ENCODE assay signal across 17 cellular contexts in the genomic region with DNA sequence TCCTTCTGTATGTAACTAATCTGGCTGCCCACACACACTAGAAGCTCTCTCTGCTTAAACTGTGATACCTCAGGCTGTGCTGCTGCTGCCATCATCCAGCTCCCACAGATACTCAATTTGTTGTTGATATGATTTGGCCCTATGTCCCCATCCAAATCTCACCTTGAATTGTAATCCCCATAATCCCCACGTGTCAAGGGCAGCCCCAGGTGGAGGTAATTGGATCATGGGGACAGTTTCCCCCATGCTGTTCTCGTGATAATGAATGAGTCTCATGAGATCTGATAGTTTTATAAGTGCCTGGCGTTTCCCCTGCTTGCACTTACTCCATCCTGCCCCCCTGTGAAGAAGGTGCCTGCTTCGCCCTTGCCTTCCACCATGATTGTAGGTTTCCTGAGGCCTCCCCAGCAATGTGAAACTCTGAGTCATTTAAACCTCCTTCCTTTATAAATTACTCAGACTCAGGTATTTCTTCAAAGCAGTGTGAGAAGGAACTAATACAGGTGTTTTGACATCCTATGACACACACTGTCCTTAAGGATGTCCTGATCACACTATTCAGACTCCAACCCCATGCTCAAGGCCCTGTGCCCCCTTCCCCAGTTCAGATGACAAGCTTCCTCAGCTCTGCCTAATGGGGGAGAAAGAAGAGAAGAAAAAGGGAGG. TPM values are rescaled to one million over a fixed set of nuclear protein-coding genes. Genes with fewer than 3 reads are reported as not detected.
DNase-seq lines count a peak whose midpoint lies in the region; ATAC-seq lines count a peak whose summit lies in the region.
"Had no signal": no experiment of that assay in that cellular context is flagged by ENCODE, and none has a peak within 500 bp of the region (broad histone marks: within the 10 kb centered on the region; RNA-seq: fewer than 3 reads in every experiment).

No MANE protein-coding gene starts in this region.

- peaks cover 41% of the 10 kb centered on the region for H3K27me3 ChIP-seq in mesendoderm (ENCODE audit: insufficient read depth, low read length, poor library complexity)

- H3K18ac ChIP-seq in mesendoderm (ENCODE audit: low read length), result no peak overlapping the region

- H2BK120ac ChIP-seq in mesendoderm (ENCODE audit: low read depth, low read length), result no peak overlapping the region

- no CpG with 5 or more reads among the region's 4 CpGs for WGBS in mesendoderm (ENCODE audit: extremely low coverage, insufficient coverage, low lambda C conversion rate)

- H3K4me2 ChIP-seq in mesendoderm (ENCODE audit: low read length), result no peak overlapping the region

- no peak overlapping the region for H3K23ac ChIP-seq in mesendoderm (ENCODE audit: low read length)

- no peak overlapping the region for H4K8ac ChIP-seq in mesendoderm (ENCODE audit: low read depth, low read length)

- H3K4me1 ChIP-seq in mesendoderm (ENCODE audit: control insufficient read depth, low read depth, low read length), result no peaks in the 10 kb centered on the region

- peak; percentile 37 for DNase-seq in NCI-H82 (lab: John Stamatoyannopoulos, UW)
- no peak for DNase-seq in NCI-H82 treated with DMSO at 0.1 percent for 48 hours (lab: John Stamatoyannopoulos, UW; ENCODE audit: unreplicated experiment)
- peak; percentile 16 for DNase-seq in NCI-H69 (lab: John Stamatoyannopoulos, UW)
- DNase-seq in epithelial cell of prostate (ENCODE audit: low read depth, low spot score), result peak; percentile 0
- DNase-seq in mesendoderm, result peak; percentile 64
- no peak for DNase-seq in stimulated activated CD4-positive, alpha-beta T cell treated with anti-CD3 and anti-CD28 coated beads, Interleukin-12 subunit alpha, Interleukin-12 subunit beta, amount 100 ng/mL, for 4 hours
- no peak for DNase-seq in middle frontal gyrus (ENCODE audit: extremely low spot score, low spot score)
- DNase-seq: Caco-2; CD8-positive, alpha-beta T cell; GOT3; H9 had no signal

- H2AK5ac ChIP-seq in mesendoderm (ENCODE audit: low read length), result no peak overlapping the region

- no peak overlapping the region for H4K5ac ChIP-seq in mesendoderm (ENCODE audit: low read length)

- H3K36me3 ChIP-seq in mesendoderm (ENCODE audit: control insufficient read depth, insufficient read depth, low read length), result no peaks in the 10 kb centered on the region

- H3K4ac ChIP-seq in mesendoderm (ENCODE audit: low read depth, low read length), result no peak overlapping the region

- no peak overlapping the region for H2BK5ac ChIP-seq in mesendoderm (ENCODE audit: low read length)

- no peak overlapping the region for H3K4me3 ChIP-seq in mesendoderm (ENCODE audit: low read length)
- H3K4me3 ChIP-seq: GM12878 had no signal

- H3K79me2 ChIP-seq in mesendoderm (ENCODE audit: control insufficient read depth, insufficient read depth, low read length), result no peaks in the 10 kb centered on the region

- no peak overlapping the region for H3K9ac ChIP-seq in mesendoderm (ENCODE audit: low read length)

- no peak overlapping the region for H2BK15ac ChIP-seq in mesendoderm (replicated peaks; ENCODE audit: low read depth)

- H3K79me1 ChIP-seq in mesendoderm (ENCODE audit: low read length), result no peaks in the 10 kb centered on the region

- H3K27ac ChIP-seq in epithelial cell of prostate (no peak overlapping the region), mesendoderm (ENCODE audit: low read depth, low read length) (no peak overlapping the region)
- H3K27ac ChIP-seq: 22Rv1, HL-60 had no signal

- no peak for ATAC-seq in HG03432 (IDR thresholded peaks at IDR 0.05; ENCODE audit: unreplicated experiment)
- ATAC-seq: CD8-positive, alpha-beta T cell; GM12878 had no signal

- no peak overlapping the region for H3K56ac ChIP-seq in mesendoderm (ENCODE audit: low read length)

RNA-seq across cellular contexts. Expression of gene ATOH1, which starts 2.9 kb away (rescaled TPM):
- polyA plus RNA-seq in mesendoderm (2013, experiment 1 of 2), result 0.03 TPM
- 0.03 TPM for polyA plus RNA-seq in mesendoderm (2013, experiment 2 of 2)
- polyA plus RNA-seq: BJ, CD14-positive monocyte, GM12878 had no signal

Comparison
In these comparisons a context has a peak if more than half of its experiments do, and no peak if none do; other contexts are left out.
1. DNase-seq: peak in NCI-H82 (single experiment), NCI-H69 (single experiment), epithelial cell of prostate (single experiment) and mesendoderm (single experiment); none in NCI-H82 treated with DMSO at 0.1 percent for 48 hours (single experiment), stimulated activated CD4-positive, alpha-beta T cell treated with anti-CD3 and anti-CD28 coated beads, Interleukin-12 subunit alpha, Interleukin-12 subunit beta, amount 100 ng/mL, for 4 hours (single experiment) and middle frontal gyrus (single experiment).